In genomic region chr6:46985943-46986342, GRCh38 we compare ENCODE assay signal across 25 cellular contexts. TPM values are rescaled to one million over a fixed set of nuclear protein-coding genes. Genes with fewer than 3 reads are reported as not detected.
DNase-seq lines count a peak whose midpoint lies in the region; FAIRE-seq and TF ChIP-seq lines count a peak whose summit lies in the region.
"Had no signal": no experiment of that assay in that cellular context is flagged by ENCODE, and none has a peak within 500 bp of the region (broad histone marks: within the 10 kb centered on the region; RNA-seq: fewer than 3 reads in every experiment).

No MANE protein-coding gene starts in this region.

- H3K36me3 Mint-ChIP-seq in type B pancreatic cell = no peaks in the 10 kb centered on the region
- H3K36me3 Mint-ChIP-seq: activated naive CD8-positive, alpha-beta T cell treated with anti-CD3 and anti-CD28 coated beads, Interleukin-2, amount 10 ng/mL, durations not matched to agents 7 days and 5 days; IgD-negative memory B cell had no signal

- peaks cover 20% of the 10 kb centered on the region for H3K4me1 Mint-ChIP-seq in type B pancreatic cell (ENCODE audit: unreplicated experiment)
- H3K4me1 Mint-ChIP-seq: activated naive CD8-positive, alpha-beta T cell treated with anti-CD3 and anti-CD28 coated beads, Interleukin-2, amount 10 ng/mL, durations not matched to agents 7 days and 5 days; activated T-helper 17 cell treated with anti-CD3 and anti-CD28 coated beads, Interleukin-2, amount 50 U/mL, for 72 hours; IgD-negative memory B cell; stimulated activated naive CD8-positive, alpha-beta T cell treated with anti-CD3 and anti-CD28 coated beads, Interleukin-15, amount 100 ng/mL, for 72 hours had no signal

- no peaks in the 10 kb centered on the region for H3K27me3 ChIP-seq in bronchial epithelial cell (ENCODE audit: control insufficient read depth, insufficient read depth, low read length)
- H3K27me3 ChIP-seq: BLaER1 treated with 17β-estradiol and CSF1 and Interleukin-3, amounts not matched to agents 10 nM and 100 nM; cardiac muscle cell; heart right ventricle had no signal

- H3K27ac Mint-ChIP-seq in type B pancreatic cell = no peak overlapping the region
- H3K27ac Mint-ChIP-seq: activated naive CD8-positive, alpha-beta T cell treated with anti-CD3 and anti-CD28 coated beads, Interleukin-2, amount 10 ng/mL, durations not matched to agents 7 days and 5 days; activated T-helper 17 cell treated with anti-CD3 and anti-CD28 coated beads, Interleukin-2, amount 50 U/mL, for 72 hours; IgD-negative memory B cell; progenitor cell of endocrine pancreas; stimulated activated naive CD8-positive, alpha-beta T cell treated with anti-CD3 and anti-CD28 coated beads, Interleukin-15, amount 100 ng/mL, for 72 hours had no signal

- H3K36me3 ChIP-seq in bronchial epithelial cell (ENCODE audit: control insufficient read depth, insufficient read depth, low read length) (no peaks in the 10 kb centered on the region), kidney (ENCODE audit: control insufficient read depth in 1 of 2, insufficient read depth in 2 of 2, low read length in 2 of 2) (no peaks in the 10 kb centered on the region)
- H3K36me3 ChIP-seq: BLaER1 treated with 17β-estradiol and CSF1 and Interleukin-3, amounts not matched to agents 10 nM and 100 nM; cardiac muscle cell; heart right ventricle had no signal

- intact Hi-C loops in kidney (cut with DNase I) = no loop called here

- peak; percentile 64 for DNase-seq in DMS53 (lab: John Stamatoyannopoulos, UW)
- DNase-seq in LoVo (ENCODE audit: low spot score) = peak; percentile 31
- DNase-seq in bronchial epithelial cell (ENCODE audit: low read depth) = peak; percentile 55
- DNase-seq in kidney = no peak
- DNase-seq in type B pancreatic cell (ENCODE audit: extremely low spot score, unreplicated experiment) = no peak
- no peak for DNase-seq in globus pallidus (ENCODE audit: low spot score)
- DNase-seq in HEK293T (ENCODE audit: extremely low spot score) = no peak
- DNase-seq in hippocampal formation (lab: John Stamatoyannopoulos, UW) = no peak
- DNase-seq: activated naive CD8-positive, alpha-beta T cell treated with anti-CD3 and anti-CD28 coated beads, Interleukin-2, amount 10 ng/mL, durations not matched to agents 7 days and 5 days; effector CD4-positive, alpha-beta T cell; GDM1; heart right ventricle; NCI-H187 treated with DMSO at 0.1 percent for 48 hours; NCI-H446; stimulated activated CD4-positive, alpha-beta T cell treated with anti-CD3 and anti-CD28 coated beads, Interleukin-4, amount 100 ng/mL, for 1 hour; stimulated activated naive CD8-positive, alpha-beta T cell treated with anti-CD3 and anti-CD28 coated beads, Interleukin-15, amount 100 ng/mL, for 72 hours; SW 1271 had no signal

- no peaks in the 10 kb centered on the region for H3K9me3 Mint-ChIP-seq in type B pancreatic cell
- H3K9me3 Mint-ChIP-seq: activated naive CD8-positive, alpha-beta T cell treated with anti-CD3 and anti-CD28 coated beads, Interleukin-2, amount 10 ng/mL, durations not matched to agents 7 days and 5 days; activated T-helper 17 cell treated with anti-CD3 and anti-CD28 coated beads, Interleukin-2, amount 50 U/mL, for 72 hours; IgD-negative memory B cell; neural crest cell; stimulated activated naive CD8-positive, alpha-beta T cell treated with anti-CD3 and anti-CD28 coated beads, Interleukin-15, amount 100 ng/mL, for 72 hours had no signal

- POLR2A ChIA-PET in HEK293T (lab: Yijun Ruan, JAX) = no interaction called here

- no peaks in the 10 kb centered on the region for H3K9me3 ChIP-seq in kidney (ENCODE audit: control insufficient read depth in 1 of 2, low read length in 2 of 2)
- H3K9me3 ChIP-seq: A549; BLaER1 treated with 17β-estradiol and CSF1 and Interleukin-3, amounts not matched to agents 10 nM and 100 nM; heart right ventricle had no signal

- FAIRE-seq in bronchial epithelial cell (lab: Jason Lieb, UNC) (no peak), kidney (lab: Jason Lieb, UNC) (peak; percentile 13)
- FAIRE-seq: A549 had no signal

- H3K4me3 ChIP-seq in bronchial epithelial cell (ENCODE audit: low read depth, low read length) (no peak overlapping the region), kidney (ENCODE audit: low read length in 2 of 2) (no peak overlapping the region)
- H3K4me3 ChIP-seq: A549; BLaER1 treated with 17β-estradiol and CSF1 and Interleukin-3, amounts not matched to agents 10 nM and 100 nM; cardiac muscle cell; heart right ventricle; smooth muscle cell had no signal

- CTCF ChIA-PET in HEK293T (lab: Yijun Ruan, JAX) = interaction anchor here (0.6 to 0.9 kb wide), 2 partner anchors 90 to 309 kb away, joined by 3 to 4 read pairs; no protein-coding TSS in a partner anchor

- H3K9ac ChIP-seq in kidney (ENCODE audit: low read length in 2 of 2) = no peak overlapping the region
- H3K9ac ChIP-seq: BLaER1 treated with 17β-estradiol and CSF1 and Interleukin-3, amounts not matched to agents 10 nM and 100 nM had no signal

- TF ChIP-seq CTCF in bronchial epithelial cell (IDR thresholded peaks at IDR 0.05; ENCODE audit: insufficient read depth, low read length, severe bottlenecking) (no peak), kidney (IDR thresholded peaks at IDR 0.05; ENCODE audit: borderline replicate concordance, extremely low read depth, insufficient read depth) (no peak), type B pancreatic cell (conservative IDR thresholded peaks at IDR 0.05) (no peak)

- peaks cover 4 to 18% of the 10 kb centered on the region in 2 donors for H3K4me1 ChIP-seq in kidney (ENCODE audit: control insufficient read depth in 1 of 2, insufficient read depth in 1 of 2, low read depth in 1 of 2, low read length in 2 of 2)

- no peak overlapping the region for H3K27ac ChIP-seq in kidney (ENCODE audit: low read depth in 2 of 2, low read length in 2 of 2)
- H3K27ac ChIP-seq: A549; BLaER1 treated with 17β-estradiol and CSF1 and Interleukin-3, amounts not matched to agents 10 nM and 100 nM; cardiac muscle cell had no signal

- no peaks in the 10 kb centered on the region for H3K27me3 Mint-ChIP-seq in type B pancreatic cell

- H3K4me3 Mint-ChIP-seq in type B pancreatic cell = no peak overlapping the region
- H3K4me3 Mint-ChIP-seq: activated naive CD8-positive, alpha-beta T cell treated with anti-CD3 and anti-CD28 coated beads, Interleukin-2, amount 10 ng/mL, durations not matched to agents 7 days and 5 days; activated T-helper 17 cell treated with anti-CD3 and anti-CD28 coated beads, Interleukin-2, amount 50 U/mL, for 72 hours; neural crest cell; stimulated activated naive CD8-positive, alpha-beta T cell treated with anti-CD3 and anti-CD28 coated beads, Interleukin-15, amount 100 ng/mL, for 72 hours had no signal

TF ChIP-seq in HEK293T, 16 proteins besides CTCF, POLR2A, EP300 and RAD21:
- TF ChIP-seq BHLHE40 (IDR thresholded peaks at IDR 0.05; ENCODE audit: borderline replicate concordance) = no peak
- TF ChIP-seq ZNF384 (IDR thresholded peaks at IDR 0.05) = no peak
- TF ChIP-seq CTBP1 (IDR thresholded peaks at IDR 0.05; ENCODE audit: borderline replicate concordance) = no peak
- no peak for TF ChIP-seq FOXK2 (IDR thresholded peaks at IDR 0.05)
- no peak for TF ChIP-seq LEF1 (IDR thresholded peaks at IDR 0.05; ENCODE audit: borderline replicate concordance)
- TF ChIP-seq TARDBP (IDR thresholded peaks at IDR 0.05) = no peak
- no peak for TF ChIP-seq FOXM1 (IDR thresholded peaks at IDR 0.05; ENCODE audit: borderline replicate concordance)
- TF ChIP-seq HDGF (IDR thresholded peaks at IDR 0.05; ENCODE audit: borderline replicate concordance) = no peak

RNA-seq across cellular contexts. Expression of gene ADGRF1, which starts 56.2 kb away (rescaled TPM):
- total RNA-seq in bronchial epithelial cell (5.5 and 10.1 TPM in 2 replicates), kidney (58.8 TPM), type B pancreatic cell (ENCODE audit: low replicate concordance) (20.0 and 36.0 TPM in 2 replicates)
- polyA plus RNA-seq in kidney (ENCODE audit: insufficient read depth, low read depth, low replicate concordance) = 28.6 TPM
- total RNA-seq: activated naive CD8-positive, alpha-beta T cell treated with anti-CD3 and anti-CD28 coated beads, Interleukin-2, amount 10 ng/mL, durations not matched to agents 7 days and 5 days; activated T-helper 17 cell treated with anti-CD3 and anti-CD28 coated beads, Interleukin-2, amount 50 U/mL, for 72 hours; cardiac muscle cell; heart right ventricle; smooth muscle cell had no signal
- polyA plus RNA-seq: cardiac muscle cell, heart right ventricle, IgD-negative memory B cell, smooth muscle cell had no signal

Comparison
In these comparisons a context has a peak if more than half of its experiments do, and no peak if none do; other contexts are left out.
1. DNase-seq: peak in DMS53 (single experiment), LoVo (single experiment) and bronchial epithelial cell (single experiment); none in kidney (single experiment), type B pancreatic cell (single experiment), globus pallidus (single experiment), HEK293T (single experiment) and hippocampal formation (0 of 2).